27 cellular contexts compared by ENCODE assay signal in the genomic region with DNA sequence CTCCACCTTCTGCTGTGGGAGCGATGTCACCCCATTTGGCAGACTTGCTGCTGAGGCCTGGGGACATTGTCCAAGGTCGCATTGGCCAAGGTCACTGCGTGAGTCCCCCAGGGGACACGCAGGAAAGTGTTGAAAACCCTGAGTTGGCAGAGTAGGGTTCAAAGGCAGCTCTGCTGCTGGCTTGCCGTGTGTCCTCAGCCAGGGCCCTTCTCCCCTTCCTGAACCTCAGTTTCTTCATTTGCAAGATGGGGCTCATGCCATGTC.
"Had no signal": no experiment of that assay in that cellular context is flagged by ENCODE, and none has a peak within 500 bp of the region (broad histone marks: within the 10 kb centered on the region; RNA-seq: fewer than 3 reads in every experiment).

No MANE protein-coding gene starts in this region.

- DNase-seq: activated CD4-positive, alpha-beta T cell treated with anti-CD3 and anti-CD28 coated beads, Interleukin-2, amount 10 ng/mL, durations not matched to agents 24 days and 14 days; activated CD4-positive, alpha-beta T cell treated with anti-CD3 and anti-CD28 coated beads, Interleukin-2, amount 50 U/mL, for 4 hours; activated CD8-positive, alpha-beta T cell treated with anti-CD3 and anti-CD28 coated beads for 36 hours; activated effector memory CD4-positive, alpha-beta T cell treated with anti-CD3 and anti-CD28 coated beads, Interleukin-2, amount 50 U/mL, for 16 hours; activated naive CD4-positive, alpha-beta T cell; activated naive CD4-positive, alpha-beta T cell treated with anti-CD3 and anti-CD28 coated beads, Interleukin-2, amount 50 U/mL, for 16 hours; activated naive CD8-positive, alpha-beta T cell treated with anti-CD3 and anti-CD28 coated beads for 36 hours; activated T-cell treated with anti-CD3 and anti-CD28 coated beads, Interleukin-2, amount 50 U/mL, for 1 hour; activated T-cell treated with anti-CD3 and anti-CD28 coated beads, Interleukin-2, amount 50 U/mL, for 72 hours; amygdala; Karpas-422; KBM-7; MG63; MV-4-11; NCI-H1092; NCI-H1436 treated with DMSO at 0.1 percent for 48 hours; NCI-H1694 treated with DMSO at 0.1 percent for 48 hours; NCI-H2029; NCI-H345; NCI-H524 treated with DMSO at 0.1 percent for 48 hours; NK-92 treated with Interleukin-12 subunit alpha and Interleukin-12 subunit beta, amount 100 ng/mL, for 24 hours; SHP77; SJCRH30; SK-N-SH had no signal

- ATAC-seq: activated CD8-positive, alpha-beta T cell treated with anti-CD3 and anti-CD28 coated beads for 36 hours; activated T-cell treated with anti-CD3 and anti-CD28 coated beads, Interleukin-2, amount 50 U/mL, for 72 hours; activated T-helper 17 cell treated with anti-CD3 and anti-CD28 coated beads, Interleukin-2, amount 50 U/mL, for 72 hours had no signal

- H3K4me1 ChIP-seq: ascending aorta, breast epithelium had no signal

- H3K9me3 ChIP-seq: ascending aorta, breast epithelium, MG63, SJCRH30, SK-N-SH had no signal

- H3K4me3 ChIP-seq: ascending aorta, breast epithelium, MG63, SJCRH30 had no signal

- H3K27me3 ChIP-seq: ascending aorta, breast epithelium, MG63, SJCRH30 had no signal

- H3K36me3 ChIP-seq: breast epithelium, SJCRH30 had no signal

- H3K9ac ChIP-seq: SK-N-SH had no signal

- H3K27ac ChIP-seq: ascending aorta, breast epithelium, SJCRH30 had no signal
